ENCODE assay signal across 9 cellular contexts in the genomic region with DNA sequence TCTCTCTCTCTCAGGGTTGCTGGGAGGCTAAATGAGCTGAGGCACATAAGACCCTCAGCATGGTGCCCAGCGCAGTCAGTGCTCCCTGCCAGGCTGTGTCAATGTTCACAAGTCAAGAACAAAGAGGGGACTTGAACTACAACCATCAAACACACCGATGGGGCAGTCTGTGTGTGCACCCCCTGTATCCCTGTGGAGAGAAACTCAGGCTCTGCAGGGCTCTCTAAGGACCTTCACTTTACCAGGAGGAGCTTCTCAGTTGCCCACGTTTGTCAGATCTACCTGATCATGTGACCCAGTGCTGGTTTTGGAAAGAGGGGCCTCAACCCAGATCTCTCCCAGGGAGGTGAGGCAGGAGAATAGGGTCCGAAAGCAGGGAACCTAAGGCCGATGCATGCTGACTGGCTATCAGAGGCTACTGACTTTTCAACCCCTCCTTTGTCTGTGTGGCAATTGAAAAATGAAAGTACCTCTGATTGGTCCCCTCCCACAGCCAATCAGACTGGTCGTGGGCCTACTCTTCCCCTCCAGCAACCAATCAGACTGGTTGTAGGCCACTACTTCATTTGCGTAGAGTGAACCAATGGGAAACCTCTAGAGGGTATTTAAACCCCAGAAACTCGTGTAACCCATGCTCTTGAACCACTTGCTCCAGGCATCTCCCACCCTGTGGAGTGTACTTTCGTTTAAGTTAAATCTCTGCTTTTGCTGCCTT. TPM values are rescaled to one million over a fixed set of nuclear protein-coding genes. Genes with fewer than 3 reads are reported as not detected.
DNase-seq lines count a peak whose midpoint lies in the region; ATAC-seq, FAIRE-seq and TF ChIP-seq lines count a peak whose summit lies in the region.
"Had no signal": no experiment of that assay in that cellular context is flagged by ENCODE, and none has a peak within 500 bp of the region (broad histone marks: within the 10 kb centered on the region; RNA-seq: fewer than 3 reads in every experiment).

No MANE protein-coding gene starts in this region.

- no peak overlapping the region for H3K27ac ChIP-seq in osteoblast (ENCODE audit: low read depth, low read length)
- H3K27ac ChIP-seq: KMS-11 had no signal

- no peaks in the 10 kb centered on the region for H4K20me1 ChIP-seq in osteoblast (ENCODE audit: insufficient read depth, low read length)

- no peaks in the 10 kb centered on the region for H3K4me1 ChIP-seq in osteoblast (ENCODE audit: insufficient read depth, low read length)

- peak; percentile 52 for FAIRE-seq in bronchial epithelial cell (lab: Jason Lieb, UNC)

- ATAC-seq in GM19467 (IDR thresholded peaks at IDR 0.05; ENCODE audit: unreplicated experiment) (no peak), HG03196 (IDR thresholded peaks at IDR 0.05; ENCODE audit: unreplicated experiment) (no peak)

- no peak for TF ChIP-seq CTCF in bronchial epithelial cell (IDR thresholded peaks at IDR 0.05; ENCODE audit: insufficient read depth, low read length, severe bottlenecking)
- TF ChIP-seq CTCF in osteoblast (IDR thresholded peaks at IDR 0.05; ENCODE audit: extremely low read depth, low read depth, low read length): no peak

- no peaks in the 10 kb centered on the region for H3K9me3 ChIP-seq in osteoblast (ENCODE audit: low read depth, low read length)

- H3K36me3 ChIP-seq in bronchial epithelial cell (ENCODE audit: control insufficient read depth, insufficient read depth, low read length): no peaks in the 10 kb centered on the region
- H3K36me3 ChIP-seq in osteoblast (ENCODE audit: insufficient read depth, low read length): no peaks in the 10 kb centered on the region

- H3K4me2 ChIP-seq in osteoblast (ENCODE audit: insufficient read depth, low read length): peak overlapping the region; percentile 20
- H3K4me2 ChIP-seq: KMS-11 had no signal

- no peaks in the 10 kb centered on the region for H3K79me2 ChIP-seq in osteoblast (ENCODE audit: insufficient read depth, low read length)

- peak overlapping the region; percentile 46 for H2AFZ ChIP-seq in osteoblast (ENCODE audit: low read length)

- peak; percentile 24 for DNase-seq in HCEC 1CT
- peak; percentile 60 for DNase-seq in NCI-H2029 treated with DMSO at 0.1 percent for 48 hours (lab: John Stamatoyannopoulos, UW)
- no peak for DNase-seq in bronchial epithelial cell (ENCODE audit: low read depth)
- no peak for DNase-seq in osteoblast (ENCODE audit: insufficient read length, low spot score, missing footprints)
- no peak for DNase-seq in NCI-H446 treated with DMSO at 0.1 percent for 48 hours (lab: John Stamatoyannopoulos, UW)
- DNase-seq: activated naive CD4-positive, alpha-beta T cell treated with Interleukin-2 at 50 U/mL for 16 hours had no signal

- peaks cover 2% of the 10 kb centered on the region for H3K27me3 ChIP-seq in bronchial epithelial cell (ENCODE audit: control insufficient read depth, insufficient read depth, low read length)
- peaks cover 49% of the 10 kb centered on the region for H3K27me3 ChIP-seq in osteoblast (ENCODE audit: insufficient read depth, low read length)

- H3K4me3 ChIP-seq in bronchial epithelial cell (ENCODE audit: low read depth, low read length): no peak overlapping the region
- H3K4me3 ChIP-seq in osteoblast (ENCODE audit: insufficient read depth, low read length): no peak overlapping the region

RNA-seq across cellular contexts. Expression of a gene that starts 34.0 kb away (rescaled TPM):
- 247 and 322 TPM in 2 replicates for total RNA-seq in bronchial epithelial cell
- total RNA-seq in osteoblast: not detected in 2 replicates

Comparison
In these comparisons a context has a peak if more than half of its experiments do, and no peak if none do; other contexts are left out.
1. DNase-seq: peak in HCEC 1CT (single experiment) and NCI-H2029 treated with DMSO at 0.1 percent for 48 hours (single experiment); none in bronchial epithelial cell (single experiment), osteoblast (single experiment) and NCI-H446 treated with DMSO at 0.1 percent for 48 hours (single experiment).
2. RNA of a gene that starts 34.0 kb away (total RNA-seq): 247 to 322 TPM in bronchial epithelial cell; not detected in osteoblast; every median in the first group is over 100 times any median in the second.